In the genomic region with DNA sequence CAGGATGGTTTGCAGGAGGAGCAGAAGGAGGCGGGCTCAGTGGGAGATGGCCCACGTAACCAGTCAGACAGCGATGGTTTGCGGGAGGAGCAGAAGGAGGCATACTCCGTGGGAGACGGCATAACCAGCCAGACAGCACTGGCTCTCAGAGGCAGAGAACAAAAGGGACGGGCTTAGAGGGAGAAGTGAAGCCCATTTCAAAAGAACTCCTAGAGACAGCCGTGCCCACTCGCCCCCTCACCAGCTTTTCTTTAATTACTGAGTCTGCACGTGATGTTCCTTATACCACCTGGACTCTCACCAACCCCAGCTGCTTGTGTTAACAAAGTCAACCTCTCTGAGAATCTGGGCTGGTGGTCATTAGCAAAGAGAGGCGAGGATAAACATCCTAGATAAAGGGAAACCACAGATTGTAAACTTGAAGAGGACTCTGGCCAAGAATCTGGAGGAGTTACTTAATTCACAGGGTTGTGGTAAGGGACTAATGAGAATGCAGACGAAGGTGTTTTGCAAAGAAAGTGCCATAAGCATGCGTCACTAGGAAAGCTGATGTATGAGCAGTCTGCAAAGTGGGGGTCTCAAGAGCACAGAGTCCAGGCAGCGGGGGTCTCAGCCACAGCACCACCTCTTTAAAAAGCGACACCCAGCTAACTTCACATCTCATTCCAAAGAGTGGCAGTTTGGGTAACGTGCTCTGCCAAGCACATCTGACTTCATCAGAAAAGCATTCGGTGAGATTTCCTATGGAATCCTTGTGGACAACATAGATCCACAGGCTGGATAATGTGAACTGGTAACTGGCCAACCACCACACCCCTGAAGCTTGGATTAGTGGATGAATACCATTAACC, we compare ENCODE assay signal across 9 cellular contexts. TPM values are rescaled to one million over a fixed set of nuclear protein-coding genes. Genes with fewer than 3 reads are reported as not detected.
A peak's percentile ranks its signal among the peaks of the same experiment; 100 is the strongest.
DNase-seq lines count a peak whose midpoint lies in the region; ATAC-seq, FAIRE-seq and TF ChIP-seq lines count a peak whose summit lies in the region.
"Had no signal": no experiment of that assay in that cellular context is flagged by ENCODE, and none has a peak within 500 bp of the region (broad histone marks: within the 10 kb centered on the region; RNA-seq: fewer than 3 reads in every experiment).

No MANE protein-coding gene starts in this region.

- no peaks in the 10 kb centered on the region for H3K9me3 ChIP-seq in CD4-positive, alpha-beta memory T cell (ENCODE audit: control insufficient read depth in 1 of 2, low read length in 2 of 2)

- POLR2A ChIA-PET in CD4-positive, alpha-beta memory T cell (lab: Charles Lee; ENCODE audit: partially characterized antibody): no interaction called here

- peak; percentile 69 for ATAC-seq in sciatic nerve
- ATAC-seq: K562 had no signal

- H3K4me3 Mint-ChIP-seq in activated naive CD8-positive, alpha-beta T cell treated with anti-CD3 and anti-CD28 coated beads for 36 hours: no peak overlapping the region
- no peak overlapping the region for H3K4me3 Mint-ChIP-seq in CD4-positive, alpha-beta memory T cell

- no peak overlapping the region for H3K4me3 ChIP-seq in fibroblast of mammary gland (ENCODE audit: control insufficient read depth, low read depth, low read length)
- H3K4me3 ChIP-seq in CD4-positive, alpha-beta memory T cell (ENCODE audit: low read length in 2 of 2): no peak overlapping the region
- H3K4me3 ChIP-seq: K562 had no signal

- CTCF ChIA-PET in CD4-positive, alpha-beta memory T cell (lab: Charles Lee; ENCODE audit: partially characterized antibody): no interaction called here

- H3K4me1 ChIP-seq in CD4-positive, alpha-beta memory T cell (ENCODE audit: insufficient read depth, low read length): no peaks in the 10 kb centered on the region

- peak; percentile 88 for FAIRE-seq in H54 (lab: Jason Lieb, UNC)
- FAIRE-seq: K562 had no signal

- no peaks in the 10 kb centered on the region for H3K4me1 Mint-ChIP-seq in activated naive CD8-positive, alpha-beta T cell treated with anti-CD3 and anti-CD28 coated beads for 36 hours
- H3K4me1 Mint-ChIP-seq in CD4-positive, alpha-beta memory T cell: peaks cover 0 to 2% (median 0%) of the 10 kb centered on the region in 4 donors

- intact Hi-C loops in sciatic nerve (cut with DNase I): no loop called here
- intact Hi-C loops in CD4-positive, alpha-beta memory T cell (cut with micrococcal nuclease): no loop called here

- no peak overlapping the region for H3K27ac ChIP-seq in CD4-positive, alpha-beta memory T cell (ENCODE audit: low read depth, low read length)

- no peak for TF ChIP-seq POLR2A in H54 (IDR thresholded peaks at IDR 0.05; ENCODE audit: low read depth, low read length)

- H3K27me3 ChIP-seq in CD4-positive, alpha-beta memory T cell (ENCODE audit: insufficient read depth, low read length): no peaks in the 10 kb centered on the region

- H3K27me3 Mint-ChIP-seq in activated naive CD8-positive, alpha-beta T cell treated with anti-CD3 and anti-CD28 coated beads for 36 hours: peaks cover 18% of the 10 kb centered on the region
- H3K27me3 Mint-ChIP-seq in CD4-positive, alpha-beta memory T cell: peaks cover 7 to 16% of the 10 kb centered on the region in 2 donors

- no peaks in the 10 kb centered on the region for H3K36me3 Mint-ChIP-seq in activated naive CD8-positive, alpha-beta T cell treated with anti-CD3 and anti-CD28 coated beads for 36 hours
- no peaks in the 10 kb centered on the region for H3K36me3 Mint-ChIP-seq in CD4-positive, alpha-beta memory T cell

- no peak overlapping the region for H3K27ac Mint-ChIP-seq in activated naive CD8-positive, alpha-beta T cell treated with anti-CD3 and anti-CD28 coated beads for 36 hours
- H3K27ac Mint-ChIP-seq in CD4-positive, alpha-beta memory T cell: no peak overlapping the region

- no peaks in the 10 kb centered on the region for H3K36me3 ChIP-seq in CD4-positive, alpha-beta memory T cell (ENCODE audit: insufficient read depth, low read length)

- DNase-seq in H54 (ENCODE audit: insufficient read length, low spot score): peak; percentile 75
- peak; percentile 95 for DNase-seq in fibroblast of mammary gland (ENCODE audit: low read depth)
- DNase-seq in sciatic nerve (ENCODE audit: low spot score): no peak
- DNase-seq in NCI-H526 (lab: John Stamatoyannopoulos, UW): no peak
- DNase-seq in activated naive CD8-positive, alpha-beta T cell treated with anti-CD3 and anti-CD28 coated beads for 36 hours: no peak
- DNase-seq in stimulated activated CD4-positive, alpha-beta T cell treated with anti-CD3 and anti-CD28 coated beads, Interleukin-4, amount 100 ng/mL, for 24 hours: no peak
- DNase-seq in CD4-positive, alpha-beta memory T cell: no peak

- no peak for TF ChIP-seq CTCF in fibroblast of mammary gland (conservative IDR thresholded peaks at IDR 0.05; ENCODE audit: control insufficient read depth, insufficient read depth, low read depth, low read length)

- H3K9me3 Mint-ChIP-seq in activated naive CD8-positive, alpha-beta T cell treated with anti-CD3 and anti-CD28 coated beads for 36 hours: no peaks in the 10 kb centered on the region
- no peaks in the 10 kb centered on the region for H3K9me3 Mint-ChIP-seq in CD4-positive, alpha-beta memory T cell

TF ChIP-seq in PFSK-1, 5 proteins besides CTCF, POLR2A, EP300 and RAD21:
- TF ChIP-seq, protein P1, sequence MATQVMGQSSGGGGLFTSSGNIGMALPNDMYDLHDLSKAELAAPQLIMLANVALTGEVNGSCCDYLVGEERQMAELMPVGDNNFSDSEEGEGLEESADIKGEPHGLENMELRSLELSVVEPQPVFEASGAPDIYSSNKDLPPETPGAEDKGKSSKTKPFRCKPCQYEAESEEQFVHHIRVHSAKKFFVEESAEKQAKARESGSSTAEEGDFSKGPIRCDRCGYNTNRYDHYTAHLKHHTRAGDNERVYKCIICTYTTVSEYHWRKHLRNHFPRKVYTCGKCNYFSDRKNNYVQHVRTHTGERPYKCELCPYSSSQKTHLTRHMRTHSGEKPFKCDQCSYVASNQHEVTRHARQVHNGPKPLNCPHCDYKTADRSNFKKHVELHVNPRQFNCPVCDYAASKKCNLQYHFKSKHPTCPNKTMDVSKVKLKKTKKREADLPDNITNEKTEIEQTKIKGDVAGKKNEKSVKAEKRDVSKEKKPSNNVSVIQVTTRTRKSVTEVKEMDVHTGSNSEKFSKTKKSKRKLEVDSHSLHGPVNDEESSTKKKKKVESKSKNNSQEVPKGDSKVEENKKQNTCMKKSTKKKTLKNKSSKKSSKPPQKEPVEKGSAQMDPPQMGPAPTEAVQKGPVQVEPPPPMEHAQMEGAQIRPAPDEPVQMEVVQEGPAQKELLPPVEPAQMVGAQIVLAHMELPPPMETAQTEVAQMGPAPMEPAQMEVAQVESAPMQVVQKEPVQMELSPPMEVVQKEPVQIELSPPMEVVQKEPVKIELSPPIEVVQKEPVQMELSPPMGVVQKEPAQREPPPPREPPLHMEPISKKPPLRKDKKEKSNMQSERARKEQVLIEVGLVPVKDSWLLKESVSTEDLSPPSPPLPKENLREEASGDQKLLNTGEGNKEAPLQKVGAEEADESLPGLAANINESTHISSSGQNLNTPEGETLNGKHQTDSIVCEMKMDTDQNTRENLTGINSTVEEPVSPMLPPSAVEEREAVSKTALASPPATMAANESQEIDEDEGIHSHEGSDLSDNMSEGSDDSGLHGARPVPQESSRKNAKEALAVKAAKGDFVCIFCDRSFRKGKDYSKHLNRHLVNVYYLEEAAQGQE (IDR thresholded peaks at IDR 0.05; ENCODE audit: insufficient read depth in 1 of 2, low read depth in 2 of 2, low read length in 2 of 2): peak in 1 of 2 experiments; percentile 26; a peak in 1 of 4 replicates
- no peak for TF ChIP-seq FOXP2 (optimal IDR thresholded peaks at IDR 0.05; ENCODE audit: borderline replicate concordance, extremely low read depth, extremely low read length, insufficient read depth)
- peak; percentile 29; the same call in 1 of the 2 replicates for TF ChIP-seq TAF1 (IDR thresholded peaks at IDR 0.05; ENCODE audit: borderline replicate concordance, insufficient read depth, low read length)
- TF ChIP-seq POLR2AphosphoS5 (IDR thresholded peaks at IDR 0.05; ENCODE audit: low read depth, low read length): no peak
- TF ChIP-seq SIN3A (IDR thresholded peaks at IDR 0.05; ENCODE audit: borderline replicate concordance, insufficient read depth, low read length): 0 out of 2 replicates have a peak, but pooled peaks have one; percentile 30

RNA-seq across cellular contexts. Expression of a gene that starts 51.7 kb away (rescaled TPM):
- 62.1 TPM for polyA plus RNA-seq in PFSK-1 (2012; ENCODE audit: insufficient read length, low read depth)
- total RNA-seq in sciatic nerve: 44.3 TPM
- under 1 TPM; 0.48 to 0.49 TPM for total RNA-seq in activated naive CD8-positive, alpha-beta T cell treated with anti-CD3 and anti-CD28 coated beads for 36 hours
- total RNA-seq in CD4-positive, alpha-beta memory T cell: 1 to 10 TPM in 1 of 2 experiments, under 1 TPM in 1; 0.55 to 1.5 TPM
- 1 to 10 TPM; 2.3 to 2.7 TPM for polyA plus RNA-seq in CD4-positive, alpha-beta memory T cell

Comparison
In these comparisons a context has a peak if more than half of its experiments do, and no peak if none do; other contexts are left out.
1. DNase-seq: peak in H54 (single experiment) and fibroblast of mammary gland (single experiment); none in sciatic nerve (single experiment), NCI-H526 (0 of 2), activated naive CD8-positive, alpha-beta T cell treated with anti-CD3 and anti-CD28 coated beads for 36 hours (single experiment), stimulated activated CD4-positive, alpha-beta T cell treated with anti-CD3 and anti-CD28 coated beads, Interleukin-4, amount 100 ng/mL, for 24 hours (single experiment) and CD4-positive, alpha-beta memory T cell (0 of 5).
2. RNA of a gene that starts 51.7 kb away (total RNA-seq): 44.3 TPM in sciatic nerve (single experiment); 0.55 to 1.5 TPM in CD4-positive, alpha-beta memory T cell and 0.48 to 0.49 TPM in activated naive CD8-positive, alpha-beta T cell treated with anti-CD3 and anti-CD28 coated beads for 36 hours; every median in the first group is over 10 times any median in the second.